8 cellular contexts compared by ENCODE assay signal in the genomic region with DNA sequence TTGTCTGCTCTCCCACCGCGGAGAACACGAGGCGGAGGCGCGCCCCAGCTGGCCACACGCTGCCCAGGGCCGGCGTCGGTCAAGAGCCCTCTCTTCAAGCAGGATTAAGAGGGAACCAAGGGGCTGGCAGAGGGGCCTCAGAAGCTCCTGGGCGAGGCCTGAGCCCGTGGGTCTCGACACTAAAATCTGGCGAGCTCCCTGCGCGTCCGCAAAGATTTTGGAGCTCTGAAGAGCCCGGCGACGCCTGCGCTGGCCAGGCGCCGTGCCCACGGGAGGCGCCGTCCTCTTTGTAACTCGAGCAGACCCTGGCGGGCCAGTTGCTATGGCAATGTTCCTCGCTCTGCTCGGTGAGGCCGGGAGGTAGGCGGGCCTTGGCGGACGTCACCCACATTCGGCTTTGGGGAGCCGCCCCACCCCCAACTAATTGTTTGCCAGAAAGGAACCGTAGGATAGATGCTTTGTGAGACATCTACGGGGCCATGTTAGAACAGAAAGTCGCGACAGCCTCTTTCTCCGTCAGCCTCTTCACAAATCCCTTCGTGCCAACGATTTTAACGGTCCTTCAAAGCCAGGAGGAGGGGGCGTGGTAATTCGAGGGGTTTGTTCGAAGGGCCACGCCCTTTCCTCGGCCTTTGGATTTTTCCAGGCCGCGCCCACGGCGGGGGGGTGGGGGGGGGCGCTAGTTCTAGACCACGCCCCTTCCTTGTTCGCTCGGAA. TPM values are rescaled to one million over a fixed set of nuclear protein-coding genes. Genes with fewer than 3 reads are reported as not detected.
A peak's percentile ranks its signal among the peaks of the same experiment; 100 is the strongest.
DNase-seq lines count a peak whose midpoint lies in the region; ATAC-seq lines count a peak whose summit lies in the region.

No MANE protein-coding gene starts in this region.

- ATAC-seq in GM19043 (IDR thresholded peaks at IDR 0.05; ENCODE audit: low read depth, unreplicated experiment) (peak; percentile 53), HG03354 (IDR thresholded peaks at IDR 0.05; ENCODE audit: poor library complexity, severe bottlenecking, unreplicated experiment) (peak; percentile 71), left colon (peak; percentile 74)

- H3K27ac ChIP-seq in cingulate gyrus (ENCODE audit: low read depth, low read length) = peak overlapping the region; percentile 99

- intact Hi-C loops in left colon (cut with DNase I, micrococcal nuclease) = no loop called here

- peak; percentile 90 to 93 for DNase-seq in AML-193 (lab: John Stamatoyannopoulos, UW)
- peak; percentile 96 for DNase-seq in NCI-H460 (ENCODE audit: extremely low read depth, low read depth)
- peak; percentile 84 to 88 for DNase-seq in activated CD4-positive, alpha-beta T cell treated with anti-CD3 and anti-CD28 coated beads for 4 hours
- DNase-seq in left colon = peak; percentile 93 to 95
- peak; percentile 67 to 69 for DNase-seq in stimulated activated CD4-positive, alpha-beta T cell treated with anti-CD3 and anti-CD28 coated beads, Interleukin-1b, Interleukin-23, amount 100 ng/mL, for 4 hours (ENCODE audit: low read depth in 2 of 2)

RNA-seq across cellular contexts. Expression of a gene that starts 0.7 kb away (rescaled TPM):
- total RNA-seq in NCI-H460 (2014; rRNA removed; shearing (Covaris generic)) = 67.3 and 81.2 TPM in 2 replicates
- 51.2 and 99.2 TPM in 2 replicates for polyA plus RNA-seq in NCI-H460 (2014; cell fraction: nucleus; rRNA removed)
- total RNA-seq in left colon = 10 to 100 TPM; 50.6 to 58.7 TPM

RNA-seq across cellular contexts. Expression of a gene that starts 7.3 kb away (rescaled TPM):
- not detected in 2 replicates for total RNA-seq in NCI-H460 (2014; rRNA removed; shearing (Covaris generic))
- polyA plus RNA-seq in NCI-H460 (2014; cell fraction: nucleus; rRNA removed) = not detected in 2 replicates
- 10 to 100 TPM; 12.0 to 36.6 TPM for total RNA-seq in left colon

Comparison
In these comparisons a context has a peak if more than half of its experiments do, and no peak if none do; other contexts are left out.
1. Peak in every context shown above with its lines: DNase-seq, ATAC-seq and H3K27ac ChIP-seq.
2. RNA of a gene that starts 7.3 kb away (total RNA-seq): 12.0 to 36.6 TPM in left colon; not detected in NCI-H460; every median in the first group is over 10 times any median in the second.